Comparison of ENCODE assay signal across 9 cellular contexts in genomic region chr6:37172991-37173572, GRCh38. TPM values are rescaled to one million over a fixed set of nuclear protein-coding genes. Genes with fewer than 3 reads are reported as not detected.
A peak's percentile ranks its signal among the peaks of the same experiment; 100 is the strongest.
DNase-seq lines count a peak whose midpoint lies in the region; ATAC-seq and TF ChIP-seq lines count a peak whose summit lies in the region.
"Had no signal": no experiment of that assay in that cellular context is flagged by ENCODE, and none has a peak within 500 bp of the region (broad histone marks: within the 10 kb centered on the region; RNA-seq: fewer than 3 reads in every experiment).

No MANE protein-coding gene starts in this region.

- no peak overlapping the region for H2AK5ac ChIP-seq in mesendoderm (ENCODE audit: low read length)

- no peaks in the 10 kb centered on the region for H3K9me3 ChIP-seq in adipocyte (ENCODE audit: control insufficient read depth, low read length)
- no peaks in the 10 kb centered on the region for H3K9me3 ChIP-seq in tibial artery

- peak overlapping the region; percentile 91 for H3K4me3 Mint-ChIP-seq in activated T-cell treated with anti-CD3 and anti-CD28 coated beads, Interleukin-2, amount 50 U/mL, for 24 hours

- peaks cover 71% of the 10 kb centered on the region for H3K36me3 Mint-ChIP-seq in activated T-cell treated with anti-CD3 and anti-CD28 coated beads, Interleukin-2, amount 50 U/mL, for 24 hours (ENCODE audit: low read depth)

- H3K36me3 ChIP-seq in adipocyte (ENCODE audit: control insufficient read depth, insufficient read depth, low read length, severe bottlenecking): peaks cover 46% of the 10 kb centered on the region
- peaks cover 23% of the 10 kb centered on the region for H3K36me3 ChIP-seq in mesendoderm (ENCODE audit: control insufficient read depth, insufficient read depth, low read length)
- peaks cover 31 to 34% (median 32%) of the 10 kb centered on the region in 3 donors for H3K36me3 ChIP-seq in tibial artery

- H4K5ac ChIP-seq in mesendoderm (ENCODE audit: low read length): no peak overlapping the region

- no peak overlapping the region for H2BK15ac ChIP-seq in mesendoderm (replicated peaks; ENCODE audit: low read depth)

- no peak overlapping the region for H3K23ac ChIP-seq in mesendoderm (ENCODE audit: low read length)

- H3K27me3 Mint-ChIP-seq in activated T-cell treated with anti-CD3 and anti-CD28 coated beads, Interleukin-2, amount 50 U/mL, for 24 hours: no peaks in the 10 kb centered on the region

- H3K4me1 Mint-ChIP-seq in activated T-cell treated with anti-CD3 and anti-CD28 coated beads, Interleukin-2, amount 50 U/mL, for 24 hours (ENCODE audit: low read depth): peaks cover 71% of the 10 kb centered on the region

- H3K4me3 ChIP-seq in adipocyte (ENCODE audit: low read length) (peak overlapping the region; percentile 94), mesendoderm (ENCODE audit: low read length) (no peak overlapping the region), tibial artery (peak overlapping the region in 1 of 2 donors; percentile 89)

- no peak for ATAC-seq in GM18502 (IDR thresholded peaks at IDR 0.05; ENCODE audit: poor library complexity, unreplicated experiment)

- H3K4me1 ChIP-seq in adipocyte (ENCODE audit: control insufficient read depth, insufficient read depth, low read length) (peaks cover 35% of the 10 kb centered on the region), mesendoderm (ENCODE audit: control insufficient read depth, low read depth, low read length) (peaks cover 3% of the 10 kb centered on the region), tibial artery (peaks cover 0 to 28% (median 18%) of the 10 kb centered on the region in 4 donors)

- H3K9ac ChIP-seq in adipocyte (ENCODE audit: low read length): peak overlapping the region; percentile 98
- peak overlapping the region; percentile 69 for H3K9ac ChIP-seq in mesendoderm (ENCODE audit: low read length)

- peak overlapping the region; percentile 95 for H3K27ac Mint-ChIP-seq in activated T-cell treated with anti-CD3 and anti-CD28 coated beads, Interleukin-2, amount 50 U/mL, for 24 hours
- H3K27ac Mint-ChIP-seq: nephron progenitor cell had no signal

- H3K27ac ChIP-seq in mesendoderm (ENCODE audit: low read depth, low read length) (no peak overlapping the region), tibial artery (peak overlapping the region; percentile 90)

- H3K79me2 ChIP-seq in mesendoderm (ENCODE audit: control insufficient read depth, insufficient read depth, low read length): peaks cover 43% of the 10 kb centered on the region

- H2BK5ac ChIP-seq in mesendoderm (ENCODE audit: low read length): no peak overlapping the region

- no peak for DNase-seq in activated T-cell treated with anti-CD3 and anti-CD28 coated beads, Interleukin-2, amount 50 U/mL, for 24 hours
- DNase-seq in activated T-cell treated with anti-CD3 and anti-CD28 coated beads for 4 hours (no peak), adipocyte (ENCODE audit: low read depth) (no peak), mesendoderm (no peak), tibial artery (no peak), pons (ENCODE audit: low spot score) (no peak), DMS153 treated with DMSO at 0.1 percent for 48 hours (lab: John Stamatoyannopoulos, UW; ENCODE audit: unreplicated experiment) (no peak)
- DNase-seq: nephron progenitor cell had no signal

- no peak overlapping the region for H3K4ac ChIP-seq in mesendoderm (ENCODE audit: low read depth, low read length)

- no peaks in the 10 kb centered on the region for H3K9me3 Mint-ChIP-seq in activated T-cell treated with anti-CD3 and anti-CD28 coated beads, Interleukin-2, amount 50 U/mL, for 24 hours
- H3K9me3 Mint-ChIP-seq: nephron progenitor cell had no signal

- no peak for TF ChIP-seq CTCF in tibial artery (IDR thresholded peaks at IDR 0.05)

- H4K8ac ChIP-seq in mesendoderm (ENCODE audit: low read depth, low read length): no peak overlapping the region

- H2BK120ac ChIP-seq in mesendoderm (ENCODE audit: low read depth, low read length): no peak overlapping the region

- no peak overlapping the region for H3K18ac ChIP-seq in mesendoderm (ENCODE audit: low read length)

- intact Hi-C loops in tibial artery (cut with DNase I; ENCODE audit: low total_unique reads): loop anchor here (1.0 to 10.0 kb wide), 3 partner anchors 122 to 408 kb away; partner anchors contain the start of gene C6orf89

- H3K4me2 ChIP-seq in mesendoderm (ENCODE audit: low read length): peak overlapping the region; percentile 94

- no peaks in the 10 kb centered on the region for H3K27me3 ChIP-seq in adipocyte (replicated peaks; ENCODE audit: control insufficient read depth, insufficient read depth, low read length)
- H3K27me3 ChIP-seq in mesendoderm (ENCODE audit: insufficient read depth, low read length, poor library complexity): no peaks in the 10 kb centered on the region
- H3K27me3 ChIP-seq in tibial artery: no peaks in the 10 kb centered on the region

- H3K56ac ChIP-seq in mesendoderm (ENCODE audit: low read length): peak overlapping the region; percentile 10

- H3K79me1 ChIP-seq in mesendoderm (ENCODE audit: low read length): peaks cover 13% of the 10 kb centered on the region

- WGBS in mesendoderm (ENCODE audit: extremely low coverage, insufficient coverage, low lambda C conversion rate): no CpG with 5 or more reads among the region's 7 CpGs

RNA-seq across cellular contexts. Expression of gene PIM1, which starts 3.1 kb away (rescaled TPM):
- polyA plus RNA-seq in mesendoderm (2013, experiment 1 of 2): 153 TPM
- polyA plus RNA-seq in mesendoderm (2013, experiment 2 of 2): 150 TPM
